Comparison of ENCODE assay signal across 17 cellular contexts in the genomic region with DNA sequence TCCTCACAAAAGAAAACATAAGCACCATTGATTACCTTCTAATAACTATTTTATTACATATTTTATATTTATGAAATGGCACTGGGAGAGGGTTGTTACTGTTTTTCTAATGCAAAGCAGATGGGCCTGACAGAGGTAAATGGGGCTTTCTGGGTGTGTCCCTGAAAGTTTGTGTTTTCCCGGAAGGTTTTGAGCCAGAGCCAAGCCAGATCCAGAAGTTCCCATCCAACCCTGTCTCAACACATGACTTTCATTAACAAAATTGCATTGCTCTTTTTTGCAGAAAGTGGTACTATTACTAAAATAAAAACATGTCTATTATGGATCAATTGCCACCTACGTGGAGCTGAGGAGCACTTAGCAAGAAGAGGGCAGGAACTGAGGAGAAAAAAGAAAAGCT.
"Had no signal": no experiment of that assay in that cellular context is flagged by ENCODE, and none has a peak within 500 bp of the region (broad histone marks: within the 10 kb centered on the region; RNA-seq: fewer than 3 reads in every experiment).

No MANE protein-coding gene starts in this region.

- H3K4me2 ChIP-seq: hepatocyte had no signal

- H3K27ac ChIP-seq: colonic mucosa, esophagus squamous epithelium, hepatocyte, neutrophil, spleen, stomach had no signal

- H2AFZ ChIP-seq: hepatocyte had no signal

- H3K4me3 ChIP-seq: colonic mucosa, esophagus squamous epithelium, hepatocyte, spleen, stomach had no signal

- H3K27me3 ChIP-seq: colonic mucosa, esophagus squamous epithelium, hepatocyte, neutrophil, spleen, stomach had no signal

- H3K9me3 ChIP-seq: colonic mucosa, neutrophil had no signal

- H3K4me1 ChIP-seq: colonic mucosa, esophagus squamous epithelium, spleen, stomach had no signal

- DNase-seq: colonic mucosa; dermis blood vessel endothelial cell; esophagus squamous epithelium; foreskin melanocyte; head of caudate nucleus; mammary epithelial cell; naive thymus-derived CD8-positive, alpha-beta T cell; spleen; stimulated activated CD4-positive, alpha-beta T cell treated with anti-CD3 and anti-CD28 coated beads, Interleukin-15, amount 100 ng/mL, for 24 hours; stimulated activated CD4-positive, alpha-beta T cell treated with anti-CD3 and anti-CD28 coated beads, Interleukin-1b, Interleukin-23, amount 100 ng/mL, for 48 hours; stimulated activated CD4-positive, alpha-beta T cell treated with anti-CD3 and anti-CD28 coated beads, Interleukin-4, amount 100 ng/mL, for 4 hours; stimulated activated naive B cell treated with anti-CD40 and anti-IgM and Interleukin-4, amounts not matched to agents 10 μg/mL and 1 μg/mL and 100 μg/mL, for 72 hours; stomach; trophoblast cell had no signal

- H3K36me3 ChIP-seq: colonic mucosa, esophagus squamous epithelium, neutrophil, stomach had no signal

- H3K79me2 ChIP-seq: hepatocyte had no signal

- ATAC-seq: naive thymus-derived CD8-positive, alpha-beta T cell; sciatic nerve; stimulated activated naive B cell treated with anti-CD40 and anti-IgM and Interleukin-4, amounts not matched to agents 10 μg/mL and 1 μg/mL and 100 μg/mL, for 72 hours had no signal
